In the genomic region with DNA sequence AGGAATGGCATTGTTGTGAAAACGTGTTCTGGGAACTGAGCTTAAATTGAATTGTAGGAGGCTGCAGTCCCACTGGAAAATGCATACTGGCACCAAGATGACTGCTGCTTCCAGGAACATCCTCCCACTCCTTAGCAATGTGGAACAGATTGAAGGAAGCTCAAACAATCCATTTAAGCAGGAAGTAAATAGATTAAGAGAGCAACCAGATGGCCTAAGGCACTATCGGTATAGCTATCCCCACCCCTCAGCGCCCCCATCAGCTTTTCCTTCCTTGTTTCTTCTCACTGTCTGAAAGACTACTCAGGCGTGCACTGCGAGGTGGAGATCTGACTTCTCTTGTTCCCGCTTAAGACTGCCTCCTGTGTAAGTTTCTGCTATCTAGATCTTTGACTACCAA, we compare ENCODE assay signal across 9 cellular contexts. TPM values are rescaled to one million over a fixed set of nuclear protein-coding genes. Genes with fewer than 3 reads are reported as not detected.
DNase-seq lines count a peak whose midpoint lies in the region; ATAC-seq and TF ChIP-seq lines count a peak whose summit lies in the region.
"Had no signal": no experiment of that assay in that cellular context is flagged by ENCODE, and none has a peak within 500 bp of the region (broad histone marks: within the 10 kb centered on the region; RNA-seq: fewer than 3 reads in every experiment).

No MANE protein-coding gene starts in this region.

- H3K4me1 ChIP-seq in CD4-positive, CD25-positive, alpha-beta regulatory T cell (ENCODE audit: control insufficient read depth, insufficient read depth, low read length, poor library complexity, severe bottlenecking): peaks cover 20% of the 10 kb centered on the region

- H3K27me3 Mint-ChIP-seq in CD4-positive, CD25-positive, alpha-beta regulatory T cell: no peaks in the 10 kb centered on the region
- H3K27me3 Mint-ChIP-seq in nephron progenitor cell (ENCODE audit: low read depth, poor library complexity): no peaks in the 10 kb centered on the region

- H3K9me3 Mint-ChIP-seq in CD4-positive, CD25-positive, alpha-beta regulatory T cell: peaks cover 0 to 2% (median 0%) of the 10 kb centered on the region in 7 donors
- no peaks in the 10 kb centered on the region for H3K9me3 Mint-ChIP-seq in nephron progenitor cell

- no peak for DNase-seq in CD4-positive, CD25-positive, alpha-beta regulatory T cell
- peak; percentile 95 for DNase-seq in NCI-H82 treated with DMSO at 0.1 percent for 48 hours (lab: John Stamatoyannopoulos, UW; ENCODE audit: unreplicated experiment)
- peak; percentile 42 for DNase-seq in fibroblast of mammary gland (ENCODE audit: low read depth)
- peak; percentile 38 for DNase-seq in nephron progenitor cell
- no peak for DNase-seq in GM10248 (ENCODE audit: extremely low spot score)
- DNase-seq in NCI-H2029 treated with DMSO at 0.1 percent for 48 hours (lab: John Stamatoyannopoulos, UW): no peak
- DNase-seq in lower leg skin (ENCODE audit: low spot score in 2 of 2): no peak
- no peak for DNase-seq in cerebellum (ENCODE audit: low spot score)
- DNase-seq: GF-D8 had no signal

- H3K4me3 Mint-ChIP-seq in CD4-positive, CD25-positive, alpha-beta regulatory T cell: peak overlapping the region in 1 of 4 donors; percentile 29
- peak overlapping the region; percentile 73 for H3K4me3 Mint-ChIP-seq in nephron progenitor cell

- TF ChIP-seq POLR2A in lower leg skin (IDR thresholded peaks at IDR 0.05): no peak

- intact Hi-C loops in lower leg skin (cut with DNase I; ENCODE audit: low total_unique reads): no loop called here

- H3K27me3 ChIP-seq in CD4-positive, CD25-positive, alpha-beta regulatory T cell (ENCODE audit: control insufficient read depth, insufficient read depth, low read length): no peaks in the 10 kb centered on the region

- no peaks in the 10 kb centered on the region for H3K36me3 ChIP-seq in CD4-positive, CD25-positive, alpha-beta regulatory T cell (ENCODE audit: control insufficient read depth, insufficient read depth, low read length)

- ATAC-seq in CD4-positive, CD25-positive, alpha-beta regulatory T cell (ENCODE audit: low read depth in 2 of 2): no peak

- TF ChIP-seq CTCF in fibroblast of mammary gland (conservative IDR thresholded peaks at IDR 0.05; ENCODE audit: control insufficient read depth, insufficient read depth, low read depth, low read length): no peak
- no peak for TF ChIP-seq CTCF in nephron progenitor cell (IDR thresholded peaks at IDR 0.05)
- no peak for TF ChIP-seq CTCF in GM10248 (IDR thresholded peaks at IDR 0.05; ENCODE audit: control extremely low read depth, extremely low read depth, low read depth, missing control alignments)
- no peak for TF ChIP-seq CTCF in lower leg skin (IDR thresholded peaks at IDR 0.05)

- H3K4me3 ChIP-seq in CD4-positive, CD25-positive, alpha-beta regulatory T cell (ENCODE audit: low read depth, low read length): no peak overlapping the region
- H3K4me3 ChIP-seq in fibroblast of mammary gland (ENCODE audit: control insufficient read depth, low read depth, low read length): no peak overlapping the region
- no peak overlapping the region for H3K4me3 ChIP-seq in lower leg skin (ENCODE audit: low read depth, poor library complexity, severe bottlenecking)

- no peaks in the 10 kb centered on the region for H3K9me3 ChIP-seq in CD4-positive, CD25-positive, alpha-beta regulatory T cell (ENCODE audit: control insufficient read depth in 2 of 2, low read length in 2 of 2)

- H3K27ac Mint-ChIP-seq in CD4-positive, CD25-positive, alpha-beta regulatory T cell: peak overlapping the region; percentile 11 to 91 (median 82)
- H3K27ac Mint-ChIP-seq in nephron progenitor cell: peak overlapping the region; percentile 99

- CTCF ChIA-PET in GM10248 (lab: Yijun Ruan, JAX): interaction anchor here (1.3 kb wide), 1 partner anchor 13 kb away, joined by 5 read pairs; no protein-coding TSS in a partner anchor

- 47 to 51% methylated on average over 6 of the region's 6 CpGs for WGBS in lower leg skin, 2 donors

- POLR2A ChIA-PET in GM10248 (lab: Yijun Ruan, JAX): no interaction called here

- peaks cover 7 to 46% (median 29%) of the 10 kb centered on the region in 4 donors for H3K4me1 Mint-ChIP-seq in CD4-positive, CD25-positive, alpha-beta regulatory T cell
- H3K4me1 Mint-ChIP-seq in nephron progenitor cell: peaks cover 89% of the 10 kb centered on the region

- H3K27ac ChIP-seq in CD4-positive, CD25-positive, alpha-beta regulatory T cell (ENCODE audit: insufficient read depth, low read length, poor library complexity, severe bottlenecking): no peak overlapping the region

- H3K36me3 Mint-ChIP-seq in CD4-positive, CD25-positive, alpha-beta regulatory T cell: peaks cover 8% of the 10 kb centered on the region
- peaks cover 11% of the 10 kb centered on the region for H3K36me3 Mint-ChIP-seq in nephron progenitor cell (ENCODE audit: low read depth)

RNA-seq across cellular contexts. Expression of a gene that starts 4.0 kb away (rescaled TPM):
- 130 TPM for total RNA-seq in CD4-positive, CD25-positive, alpha-beta regulatory T cell
- 100 to 1,000 TPM in 2 of 4 donors, 10 to 100 TPM in 2; 90.4 to 117 (median 101) TPM for polyA plus RNA-seq in CD4-positive, CD25-positive, alpha-beta regulatory T cell
- total RNA-seq in lower leg skin: 10 to 100 TPM; 47.0 to 72.0 (median 50.8) TPM
- 13.4 TPM for total RNA-seq in cerebellum

Comparison
In these comparisons a context has a peak if more than half of its experiments do, and no peak if none do; other contexts are left out.
1. DNase-seq: peak in NCI-H82 treated with DMSO at 0.1 percent for 48 hours (single experiment), fibroblast of mammary gland (single experiment) and nephron progenitor cell (single experiment); none in CD4-positive, CD25-positive, alpha-beta regulatory T cell (0 of 3), GM10248 (single experiment), NCI-H2029 treated with DMSO at 0.1 percent for 48 hours (single experiment), lower leg skin (0 of 2) and cerebellum (single experiment).